Comparison of ENCODE assay signal across 17 cellular contexts in genomic region chr4:30116401-30116800, GRCh38.
DNase-seq lines count a peak whose midpoint lies in the region; ATAC-seq and TF ChIP-seq lines count a peak whose summit lies in the region.
"Had no signal": no experiment of that assay in that cellular context is flagged by ENCODE, and none has a peak within 500 bp of the region (broad histone marks: within the 10 kb centered on the region; RNA-seq: fewer than 3 reads in every experiment).

No MANE protein-coding gene starts in this region.

- no peaks in the 10 kb centered on the region for H3K4me1 Mint-ChIP-seq in activated T-helper 2 cell treated with anti-CD3 and anti-CD28 coated beads, Interferon-gamma antibody, Interleukin-2, Interleukin-4, amounts not matched to agents 10 μg/mL and 5 μg/mL and 100 μg/mL, durations not matched to agents 14 hours and 24 hours and 36 hours (ENCODE audit: low read depth)
- no peaks in the 10 kb centered on the region for H3K4me1 Mint-ChIP-seq in activated CD8-positive, alpha-beta memory T cell treated with anti-CD3 and anti-CD28 coated beads, Interleukin-2, amount 10 ng/mL, durations not matched to agents 7 days and 5 days
- no peaks in the 10 kb centered on the region for H3K4me1 Mint-ChIP-seq in activated CD4-positive, alpha-beta memory T cell treated with anti-CD3 and anti-CD28 coated beads, Interleukin-2, amount 10 ng/mL, durations not matched to agents 7 days and 5 days
- H3K4me1 Mint-ChIP-seq: CD4-positive, alpha-beta memory T cell had no signal

- H3K9ac ChIP-seq in neuronal stem cell (ENCODE audit: low read depth, low read length, poor library complexity): no peak overlapping the region

- H4K91ac ChIP-seq in neuronal stem cell (ENCODE audit: low read depth, low read length, poor library complexity): no peak overlapping the region

- no peak overlapping the region for H3K14ac ChIP-seq in neuronal stem cell (ENCODE audit: low read length)

- H3K18ac ChIP-seq in neuronal stem cell (ENCODE audit: low read length): no peak overlapping the region

- H3K36me3 ChIP-seq in neuronal stem cell (replicated peaks in 1 of 2; ENCODE audit: control insufficient read depth in 2 of 2, insufficient read depth in 2 of 2, low read length in 2 of 2): no peaks in the 10 kb centered on the region
- H3K36me3 ChIP-seq: BE2C had no signal

- intact Hi-C loops in activated T-helper 2 cell treated with anti-CD3 and anti-CD28 coated beads, Interferon-gamma antibody, Interleukin-2, Interleukin-4, amounts not matched to agents 10 μg/mL and 5 μg/mL and 100 μg/mL, durations not matched to agents 14 hours and 24 hours and 36 hours (cut with micrococcal nuclease): no loop called here

- H3K27ac Mint-ChIP-seq in activated T-helper 2 cell treated with anti-CD3 and anti-CD28 coated beads, Interferon-gamma antibody, Interleukin-2, Interleukin-4, amounts not matched to agents 10 μg/mL and 5 μg/mL and 100 μg/mL, durations not matched to agents 14 hours and 24 hours and 36 hours: no peak overlapping the region
- no peak overlapping the region for H3K27ac Mint-ChIP-seq in activated CD8-positive, alpha-beta memory T cell treated with anti-CD3 and anti-CD28 coated beads, Interleukin-2, amount 10 ng/mL, durations not matched to agents 7 days and 5 days
- H3K27ac Mint-ChIP-seq in activated CD4-positive, alpha-beta memory T cell treated with anti-CD3 and anti-CD28 coated beads, Interleukin-2, amount 10 ng/mL, durations not matched to agents 7 days and 5 days: no peak overlapping the region

- H3K4me3 ChIP-seq in fibroblast of the aortic adventitia (ENCODE audit: low read depth, low read length): no peak overlapping the region
- no peak overlapping the region for H3K4me3 ChIP-seq in neuronal stem cell (ENCODE audit: low read length in 2 of 2)
- H3K4me3 ChIP-seq: A549 had no signal

- no peak overlapping the region for H3K27ac ChIP-seq in neuronal stem cell (replicated peaks; ENCODE audit: low read length)
- H3K27ac ChIP-seq: A549, C4-2B, HL-60 had no signal

- ATAC-seq in activated CD8-positive, alpha-beta memory T cell treated with anti-CD3 and anti-CD28 coated beads, Interleukin-2, amount 10 ng/mL, durations not matched to agents 7 days and 5 days: no peak
- ATAC-seq: A549, HCT116 had no signal

- DNase-seq in M059J (ENCODE audit: low read depth): peak; percentile 9
- peak; percentile 2 for DNase-seq in astrocyte of the hippocampus (ENCODE audit: low read depth, low spot score)
- DNase-seq in fibroblast of the aortic adventitia (ENCODE audit: low read depth): peak; percentile 13
- no peak for DNase-seq in neuronal stem cell (ENCODE audit: low spot score)
- no peak for DNase-seq in activated T-helper 2 cell treated with anti-CD3 and anti-CD28 coated beads, Interferon-gamma antibody, Interleukin-2, Interleukin-4, amounts not matched to agents 10 μg/mL and 5 μg/mL and 100 μg/mL, durations not matched to agents 14 hours and 24 hours and 36 hours (ENCODE audit: low spot score)
- no peak for DNase-seq in activated CD8-positive, alpha-beta memory T cell treated with anti-CD3 and anti-CD28 coated beads, Interleukin-2, amount 10 ng/mL, durations not matched to agents 7 days and 5 days
- no peak for DNase-seq in activated CD4-positive, alpha-beta memory T cell treated with anti-CD3 and anti-CD28 coated beads, Interleukin-2, amount 10 ng/mL, durations not matched to agents 7 days and 5 days
- DNase-seq: BE2C; CD4-positive, alpha-beta memory T cell; COR-L47; DMS153; DMS79 treated with DMSO at 0.1 percent for 48 hours; EL had no signal

- H3K9me3 Mint-ChIP-seq in activated T-helper 2 cell treated with anti-CD3 and anti-CD28 coated beads, Interferon-gamma antibody, Interleukin-2, Interleukin-4, amounts not matched to agents 10 μg/mL and 5 μg/mL and 100 μg/mL, durations not matched to agents 14 hours and 24 hours and 36 hours: peaks cover 40% of the 10 kb centered on the region
- peaks cover 10% of the 10 kb centered on the region for H3K9me3 Mint-ChIP-seq in activated CD8-positive, alpha-beta memory T cell treated with anti-CD3 and anti-CD28 coated beads, Interleukin-2, amount 10 ng/mL, durations not matched to agents 7 days and 5 days (ENCODE audit: low read depth)
- peaks cover 9% of the 10 kb centered on the region for H3K9me3 Mint-ChIP-seq in activated CD4-positive, alpha-beta memory T cell treated with anti-CD3 and anti-CD28 coated beads, Interleukin-2, amount 10 ng/mL, durations not matched to agents 7 days and 5 days

- no peaks in the 10 kb centered on the region for H3K36me3 Mint-ChIP-seq in activated T-helper 2 cell treated with anti-CD3 and anti-CD28 coated beads, Interferon-gamma antibody, Interleukin-2, Interleukin-4, amounts not matched to agents 10 μg/mL and 5 μg/mL and 100 μg/mL, durations not matched to agents 14 hours and 24 hours and 36 hours (ENCODE audit: low read depth)
- H3K36me3 Mint-ChIP-seq in activated CD8-positive, alpha-beta memory T cell treated with anti-CD3 and anti-CD28 coated beads, Interleukin-2, amount 10 ng/mL, durations not matched to agents 7 days and 5 days: no peaks in the 10 kb centered on the region
- H3K36me3 Mint-ChIP-seq in activated CD4-positive, alpha-beta memory T cell treated with anti-CD3 and anti-CD28 coated beads, Interleukin-2, amount 10 ng/mL, durations not matched to agents 7 days and 5 days (ENCODE audit: low read depth): no peaks in the 10 kb centered on the region
- H3K36me3 Mint-ChIP-seq: CD4-positive, alpha-beta memory T cell had no signal

- H2BK5ac ChIP-seq in neuronal stem cell (ENCODE audit: low read length): no peak overlapping the region

- H2BK120ac ChIP-seq in neuronal stem cell (ENCODE audit: low read depth, low read length): no peak overlapping the region

- no peak overlapping the region for H2BK12ac ChIP-seq in neuronal stem cell (ENCODE audit: low read length)

- H3K9me3 ChIP-seq in neuronal stem cell (replicated peaks in 1 of 2; ENCODE audit: control insufficient read depth in 2 of 2, insufficient read depth in 1 of 2, low read depth in 1 of 2, low read length in 2 of 2): no peaks in the 10 kb centered on the region
- H3K9me3 ChIP-seq: A549, BE2C had no signal

- no peak overlapping the region for H3K4me2 ChIP-seq in neuronal stem cell (ENCODE audit: insufficient read depth, low read length, poor library complexity, severe bottlenecking)
- H3K4me2 ChIP-seq: A549 had no signal

- H3K27me3 ChIP-seq in neuronal stem cell (ENCODE audit: control insufficient read depth in 3 of 3, insufficient read depth in 3 of 3, low read depth in 1 of 3, low read length in 3 of 3): no peaks in the 10 kb centered on the region
- H3K27me3 ChIP-seq: BE2C had no signal

- no peak overlapping the region for H4K8ac ChIP-seq in neuronal stem cell (ENCODE audit: low read depth, low read length)

- no peak overlapping the region for H3K4me3 Mint-ChIP-seq in activated T-helper 2 cell treated with anti-CD3 and anti-CD28 coated beads, Interferon-gamma antibody, Interleukin-2, Interleukin-4, amounts not matched to agents 10 μg/mL and 5 μg/mL and 100 μg/mL, durations not matched to agents 14 hours and 24 hours and 36 hours (ENCODE audit: low read depth)
- H3K4me3 Mint-ChIP-seq in activated CD8-positive, alpha-beta memory T cell treated with anti-CD3 and anti-CD28 coated beads, Interleukin-2, amount 10 ng/mL, durations not matched to agents 7 days and 5 days: no peak overlapping the region
- no peak overlapping the region for H3K4me3 Mint-ChIP-seq in activated CD4-positive, alpha-beta memory T cell treated with anti-CD3 and anti-CD28 coated beads, Interleukin-2, amount 10 ng/mL, durations not matched to agents 7 days and 5 days
- H3K4me3 Mint-ChIP-seq: CD4-positive, alpha-beta memory T cell had no signal

- no peak overlapping the region for H2BK15ac ChIP-seq in neuronal stem cell (ENCODE audit: low read length)

- POLR2A ChIA-PET in activated CD4-positive, alpha-beta memory T cell treated with anti-CD3 and anti-CD28 coated beads, Interleukin-2, amount 10 ng/mL, durations not matched to agents 7 days and 5 days (lab: Charles Lee): no interaction called here

- H2AK5ac ChIP-seq in neuronal stem cell (ENCODE audit: low read depth, low read length): no peak overlapping the region

- no peaks in the 10 kb centered on the region for H3K27me3 Mint-ChIP-seq in activated T-helper 2 cell treated with anti-CD3 and anti-CD28 coated beads, Interferon-gamma antibody, Interleukin-2, Interleukin-4, amounts not matched to agents 10 μg/mL and 5 μg/mL and 100 μg/mL, durations not matched to agents 14 hours and 24 hours and 36 hours (ENCODE audit: low read depth)
- no peaks in the 10 kb centered on the region for H3K27me3 Mint-ChIP-seq in activated CD8-positive, alpha-beta memory T cell treated with anti-CD3 and anti-CD28 coated beads, Interleukin-2, amount 10 ng/mL, durations not matched to agents 7 days and 5 days
- no peaks in the 10 kb centered on the region for H3K27me3 Mint-ChIP-seq in activated CD4-positive, alpha-beta memory T cell treated with anti-CD3 and anti-CD28 coated beads, Interleukin-2, amount 10 ng/mL, durations not matched to agents 7 days and 5 days
- H3K27me3 Mint-ChIP-seq: CD4-positive, alpha-beta memory T cell had no signal

- peaks cover 0 to 4% of the 10 kb centered on the region in 2 donors for H3K4me1 ChIP-seq in neuronal stem cell (ENCODE audit: control insufficient read depth in 2 of 2, insufficient read depth in 1 of 2, low read depth in 1 of 2, low read length in 2 of 2)
- H3K4me1 ChIP-seq: A549, BE2C had no signal

- CTCF ChIA-PET in activated CD8-positive, alpha-beta memory T cell treated with anti-CD3 and anti-CD28 coated beads, Interleukin-2, amount 10 ng/mL, durations not matched to agents 7 days and 5 days (lab: Charles Lee): no interaction called here
- CTCF ChIA-PET in activated CD4-positive, alpha-beta memory T cell treated with anti-CD3 and anti-CD28 coated beads, Interleukin-2, amount 10 ng/mL, durations not matched to agents 7 days and 5 days (lab: Charles Lee): no interaction called here

- H2AFZ ChIP-seq in neuronal stem cell (ENCODE audit: low read length): peak overlapping the region; percentile 51

- no peak overlapping the region for H3K4ac ChIP-seq in neuronal stem cell (ENCODE audit: low read length)

- no peak overlapping the region for H3K23ac ChIP-seq in neuronal stem cell (ENCODE audit: low read depth, low read length, poor library complexity)

- WGBS in neuronal stem cell (ENCODE audit: extremely low coverage in 2 of 2, insufficient read length in 2 of 2, insufficient replicate concordance in 1 of 2), 2 donors: no CpG with 5 or more reads among the region's 4 CpGs

- no peaks in the 10 kb centered on the region for H3K79me1 ChIP-seq in neuronal stem cell (ENCODE audit: low read depth, low read length)

- no peak for TF ChIP-seq CTCF in fibroblast of the aortic adventitia (IDR thresholded peaks at IDR 0.05; ENCODE audit: insufficient read depth, low read length)

Comparison
In these comparisons a context has a peak if more than half of its experiments do, and no peak if none do; other contexts are left out.
1. DNase-seq: peak in M059J (single experiment), astrocyte of the hippocampus (single experiment) and fibroblast of the aortic adventitia (single experiment); none in neuronal stem cell (single experiment), activated T-helper 2 cell treated with anti-CD3 and anti-CD28 coated beads, Interferon-gamma antibody, Interleukin-2, Interleukin-4, amounts not matched to agents 10 μg/mL and 5 μg/mL and 100 μg/mL, durations not matched to agents 14 hours and 24 hours and 36 hours (single experiment), activated CD8-positive, alpha-beta memory T cell treated with anti-CD3 and anti-CD28 coated beads, Interleukin-2, amount 10 ng/mL, durations not matched to agents 7 days and 5 days (single experiment) and activated CD4-positive, alpha-beta memory T cell treated with anti-CD3 and anti-CD28 coated beads, Interleukin-2, amount 10 ng/mL, durations not matched to agents 7 days and 5 days (single experiment).